12 cellular contexts compared by ENCODE assay signal in genomic region chr12:27119797-27120196, GRCh38. TPM values are rescaled to one million over a fixed set of nuclear protein-coding genes. Genes with fewer than 3 reads are reported as not detected.
DNase-seq lines count a peak whose midpoint lies in the region; ATAC-seq and TF ChIP-seq lines count a peak whose summit lies in the region.
"Had no signal": no experiment of that assay in that cellular context is flagged by ENCODE, and none has a peak within 500 bp of the region (broad histone marks: within the 10 kb centered on the region; RNA-seq: fewer than 3 reads in every experiment).

No MANE protein-coding gene starts in this region.

- TF ChIP-seq CTCF in H9 (conservative IDR thresholded peaks at IDR 0.05) (no peak), tibial artery (IDR thresholded peaks at IDR 0.05) (no peak), psoas muscle (IDR thresholded peaks at IDR 0.05) (no peak)

- no peaks in the 10 kb centered on the region for H3K36me3 ChIP-seq in tibial artery
- H3K36me3 ChIP-seq in psoas muscle (ENCODE audit: insufficient read depth in 1 of 2, low read depth in 1 of 2): no peaks in the 10 kb centered on the region
- H3K36me3 ChIP-seq: BE2C had no signal

- no peak overlapping the region for H4K91ac ChIP-seq in H9 (ENCODE audit: insufficient read length, low read depth, low read length)

- intact Hi-C loops in tibial artery (cut with DNase I; ENCODE audit: low total_unique reads) (no loop called here), psoas muscle (cut with DNase I) (no loop called here)

- no peak overlapping the region for H2BK5ac ChIP-seq in H9 (ENCODE audit: insufficient read length, low read length)

- H3K18ac ChIP-seq in H9 (ENCODE audit: insufficient read length, low read depth, low read length): peak overlapping the region; percentile 21

- no peaks in the 10 kb centered on the region for H3K79me1 ChIP-seq in H9 (ENCODE audit: insufficient read depth, low read depth, low read length, poor library complexity, severe bottlenecking)

- no peaks in the 10 kb centered on the region for H4K20me1 ChIP-seq in H9 (ENCODE audit: control insufficient read depth, insufficient read depth, insufficient read length)

- no peak for ATAC-seq in psoas muscle

- H3K9ac ChIP-seq in H9 (ENCODE audit: extremely low read depth, insufficient read length, low read length): no peak overlapping the region

- peaks cover 7 to 13% of the 10 kb centered on the region in 2 experiments for H3K4me1 Mint-ChIP-seq in H9
- H3K4me1 Mint-ChIP-seq: CD4-positive, alpha-beta memory T cell had no signal

- H3K4me3 ChIP-seq in tibial artery (no peak overlapping the region), psoas muscle (no peak overlapping the region)

- no peak overlapping the region for H3K4ac ChIP-seq in H9 (ENCODE audit: low read depth, low read length)

- H3K27me3 ChIP-seq in H9 (ENCODE audit: insufficient read depth, low read length): no peaks in the 10 kb centered on the region
- H3K27me3 ChIP-seq in tibial artery: no peaks in the 10 kb centered on the region
- H3K27me3 ChIP-seq in psoas muscle (ENCODE audit: insufficient read depth in 3 of 3, low read length in 2 of 3): no peaks in the 10 kb centered on the region

- H2BK15ac ChIP-seq in H9 (ENCODE audit: low read depth, low read length): no peak overlapping the region

- H3K27me3 Mint-ChIP-seq in H9 (ENCODE audit: low read depth): no peaks in the 10 kb centered on the region
- H3K27me3 Mint-ChIP-seq: CD4-positive, alpha-beta memory T cell had no signal

- no peak overlapping the region for H3K4me3 Mint-ChIP-seq in H9
- H3K4me3 Mint-ChIP-seq: CD4-positive, alpha-beta memory T cell had no signal

- no peak overlapping the region for H2AK5ac ChIP-seq in H9 (ENCODE audit: insufficient read length, low read length)

- H3K27ac Mint-ChIP-seq in H9: peak overlapping the region in 1 of 3 experiments; percentile 18; a peak in 1 of 7 replicates
- H3K27ac Mint-ChIP-seq: CD4-positive, alpha-beta memory T cell had no signal

- no CpG with 5 or more reads among the region's 6 CpGs for WGBS in H9 (ENCODE audit: extremely low coverage, insufficient read length, low lambda C conversion rate)
- whole genome bisulfite sequencing in psoas muscle, 3 donors: 79 to 88% (median 82%) methylated on average over 6 of the region's 6 CpGs

- no peak overlapping the region for H3K27ac ChIP-seq in H9 (ENCODE audit: insufficient read length, low read depth, low read length)
- peak overlapping the region; percentile 53 to 57 for H3K27ac ChIP-seq in tibial artery
- no peak overlapping the region for H3K27ac ChIP-seq in psoas muscle
- H3K27ac ChIP-seq: C4-2B had no signal

- DNase-seq in H9 (peak; percentile 58), ecto neural progenitor cell (ENCODE audit: low spot score) (peak; percentile 53), iPS-NIHi11 (ENCODE audit: low spot score) (peak; percentile 7), tibial artery (no peak), psoas muscle (no peak), Kasumi-1 (lab: John Stamatoyannopoulos, UW) (no peak), NCI-H1092 treated with DMSO at 0.1 percent for 48 hours (lab: John Stamatoyannopoulos, UW) (no peak)
- DNase-seq: BE2C; CD4-positive, alpha-beta memory T cell; DMS79 had no signal

- H2BK20ac ChIP-seq in H9 (ENCODE audit: low read depth, low read length, poor library complexity, severe bottlenecking): no peak overlapping the region

- H3K9me3 ChIP-seq in H9 (ENCODE audit: control insufficient read depth, low read depth, low read length): no peaks in the 10 kb centered on the region
- no peaks in the 10 kb centered on the region for H3K9me3 ChIP-seq in tibial artery
- no peaks in the 10 kb centered on the region for H3K9me3 ChIP-seq in psoas muscle
- H3K9me3 ChIP-seq: BE2C had no signal

- H3K56ac ChIP-seq in H9 (ENCODE audit: insufficient read length, low read depth, low read length): no peak overlapping the region

- no peaks in the 10 kb centered on the region for H3K79me2 ChIP-seq in H9 (ENCODE audit: insufficient read depth, low read length)

- no peak overlapping the region for H3K23ac ChIP-seq in H9 (ENCODE audit: insufficient read length, low read depth, low read length)

- no peak overlapping the region for H3T11ph ChIP-seq in H9 (ENCODE audit: low read length)

- H3K23me2 ChIP-seq in H9 (ENCODE audit: insufficient read length, low read depth, low read length, poor library complexity, severe bottlenecking): no peaks in the 10 kb centered on the region

- 0 out of 2 replicates have a peak overlapping the region, but pooled peaks have one; percentile 47 for H3K14ac ChIP-seq in H9 (ENCODE audit: insufficient read depth, low read length)

- no peak overlapping the region for H2BK120ac ChIP-seq in H9 (ENCODE audit: low read depth, low read length, poor library complexity, severe bottlenecking)

- no peak overlapping the region for H3K4me2 ChIP-seq in H9 (ENCODE audit: insufficient read depth, insufficient read length, low read length)

- H3K36me3 Mint-ChIP-seq in H9 (ENCODE audit: insufficient read depth in 1 of 3, low read depth in 3 of 3): peaks cover 0 to 2% (median 0%) of the 10 kb centered on the region in 3 experiments; a peak in 3 of 7 replicates

- H2AFZ ChIP-seq in H9 (ENCODE audit: low read length): no peak overlapping the region

- H3K9me3 Mint-ChIP-seq in H9: peaks cover 2 to 5% of the 10 kb centered on the region in 2 experiments; a peak in 3 of 5 replicates

- H4K8ac ChIP-seq in H9 (replicated peaks; ENCODE audit: insufficient read length, low read depth, low read length): no peak overlapping the region

- H2BK12ac ChIP-seq in H9 (ENCODE audit: insufficient read length, low read depth, low read length): no peak overlapping the region

- H4K5ac ChIP-seq in H9 (ENCODE audit: insufficient read length, low read depth, low read length): no peak overlapping the region

- H3K4me1 ChIP-seq in H9 (ENCODE audit: insufficient read depth, low read length) (no peaks in the 10 kb centered on the region; the same call in 1 of the 2 replicates), tibial artery (peaks cover 0 to 21% (median 11%) of the 10 kb centered on the region in 4 donors), psoas muscle (no peaks in the 10 kb centered on the region)
- H3K4me1 ChIP-seq: BE2C had no signal

RNA-seq across cellular contexts. Expression of gene C12orf71, which starts 37.4 kb away (rescaled TPM):
- total RNA-seq in H9 (2021) (not detected in 2 replicates), psoas muscle (not detected)
- polyA plus RNA-seq in psoas muscle: not detected
- total RNA-seq: CD4-positive, alpha-beta memory T cell; HT-29 had no signal
- polyA plus RNA-seq: CD4-positive, alpha-beta memory T cell had no signal

Comparison
In these comparisons a context has a peak if more than half of its experiments do, and no peak if none do; other contexts are left out.
1. DNase-seq: peak in H9 (single experiment), ecto neural progenitor cell (single experiment) and iPS-NIHi11 (single experiment); none in tibial artery (0 of 2), psoas muscle (0 of 2), Kasumi-1 (0 of 2) and NCI-H1092 treated with DMSO at 0.1 percent for 48 hours (single experiment).
2. H3K27ac ChIP-seq: peak in tibial artery (2 of 2); none in H9 (single experiment) and psoas muscle (single experiment).